Comparison of ENCODE assay signal across 1 cellular context in the genomic region with DNA sequence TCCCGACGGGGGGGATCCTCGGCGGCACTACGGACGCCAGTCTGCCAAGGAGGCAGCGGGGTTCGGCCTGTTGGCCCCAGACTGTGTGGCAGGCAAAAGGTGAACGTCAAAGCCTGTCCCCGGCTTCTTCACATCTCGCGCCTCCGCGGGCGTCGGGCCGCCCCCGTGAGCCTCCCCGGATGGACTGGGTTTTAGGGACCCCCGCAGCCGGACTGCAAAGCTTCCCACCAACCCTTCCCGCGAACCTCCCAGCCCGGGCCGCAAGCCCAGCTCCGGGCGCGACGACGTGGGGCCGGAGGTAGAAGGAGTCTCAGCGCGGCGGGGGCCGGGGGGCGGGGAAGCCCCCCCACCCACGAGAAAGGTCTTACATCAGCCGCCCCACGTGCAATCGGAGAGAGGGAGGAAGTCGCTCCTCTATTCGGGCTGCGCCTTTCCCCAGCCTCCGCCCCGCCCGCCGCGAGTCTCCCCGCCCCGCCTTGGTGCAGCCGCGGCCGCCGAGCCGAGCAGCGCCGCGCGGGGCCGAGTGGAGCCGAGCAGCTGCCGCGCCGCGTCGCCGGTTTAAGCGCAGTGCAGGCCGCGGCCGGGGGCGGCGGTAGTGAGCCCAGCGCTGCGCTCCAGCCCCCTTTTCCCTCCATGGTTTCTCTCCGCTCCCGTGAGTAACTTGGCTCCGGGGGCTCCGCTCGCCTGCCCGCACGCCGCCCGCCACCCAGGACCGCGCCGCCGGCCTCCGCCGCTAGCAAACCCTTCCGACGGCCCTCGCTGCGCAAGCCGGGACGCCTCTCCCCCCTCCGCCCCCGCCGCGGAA.
TF ChIP-seq lines count a peak whose summit lies in the region.

A gene (plus strand): TSS at position 623 of the 805 bp plus-strand sequence. CDS start 215 bp downstream, outside the sequence.

TF ChIP-seq in K562, 482 proteins besides CTCF, POLR2A, EP300 and RAD21 (continued from another document and continues in another):
- TF ChIP-seq TEAD4 (IDR thresholded peaks at IDR 0.05; ENCODE audit: low read length) (no peak; the same call in none of the 2 replicates), TEAD4 (CRISPR knock-in tag; IDR thresholded peaks at IDR 0.05; ENCODE audit: borderline replicate concordance) (peak; percentile 91), FOXP1 (CRISPR knock-in tag; IDR thresholded peaks at IDR 0.05) (peak; percentile 98), ZNF707 (CRISPR knock-in tag; conservative IDR thresholded peaks at IDR 0.05) (no peak), ELF4 (CRISPR knock-in tag; IDR thresholded peaks at IDR 0.05) (no peak), PTTG1 (tag; IDR thresholded peaks at IDR 0.05; ENCODE audit: low read depth) (no peak), NCOA6 (IDR thresholded peaks at IDR 0.05) (no peak), HCFC1 (IDR thresholded peaks at IDR 0.05; ENCODE audit: low read depth, low read length) (peak; percentile 45; the same call in 1 of the 2 replicates), HSF4 (CRISPR knock-in tag; IDR thresholded peaks at IDR 0.05; ENCODE audit: borderline replicate concordance) (no peak), CCAR2 (IDR thresholded peaks at IDR 0.05; ENCODE audit: low read depth, low read length) (no peak), KDM1A (IDR thresholded peaks at IDR 0.05) (no peak), ATF1 (CRISPR knock-in tag; IDR thresholded peaks at IDR 0.05) (no peak), ATF1 (tag; IDR thresholded peaks at IDR 0.05) (peak; percentile 76), MAFK (IDR thresholded peaks at IDR 0.05; ENCODE audit: low read length) (no peak), SAFB (IDR thresholded peaks at IDR 0.05; ENCODE audit: borderline replicate concordance, low read depth, low read length) (0 out of 2 replicates have a peak, but pooled peaks have one; percentile 14), ZNF165 (CRISPR knock-in tag; IDR thresholded peaks at IDR 0.05; ENCODE audit: borderline replicate concordance) (no peak), SREBF2 (CRISPR knock-in tag; IDR thresholded peaks at IDR 0.05) (no peak), ZNF324 (CRISPR knock-in tag; IDR thresholded peaks at IDR 0.05) (no peak), TCF3 (CRISPR knock-in tag; IDR thresholded peaks at IDR 0.05) (peak; percentile 11; the same call in 1 of the 2 replicates), ZNF316 (IDR thresholded peaks at IDR 0.05) (no peak), MCM5 (IDR thresholded peaks at IDR 0.05; ENCODE audit: low read depth) (no peak), ZSCAN32 (CRISPR knock-in tag; IDR thresholded peaks at IDR 0.05) (peak; percentile 91), NCOR1 (IDR thresholded peaks at IDR 0.05) (peak; percentile 61), MYNN (IDR thresholded peaks at IDR 0.05) (0 out of 2 replicates have a peak, but pooled peaks have one; percentile 21), MYNN (CRISPR knock-in tag; IDR thresholded peaks at IDR 0.05) (no peak), CHD2 (IDR thresholded peaks at IDR 0.05; ENCODE audit: low read depth, low read length) (peak; percentile 31; the same call in 1 of the 2 replicates), COPS2 (conservative IDR thresholded peaks at IDR 0.05) (no peak), TGIF2 (CRISPR knock-in tag; IDR thresholded peaks at IDR 0.05) (peak; percentile 93; the same call in 1 of the 2 replicates), MAFF (IDR thresholded peaks at IDR 0.05; ENCODE audit: low read length) (no peak), MAZ (CRISPR knock-in tag; conservative IDR thresholded peaks at IDR 0.05 in 1 of 2, IDR thresholded peaks at IDR 0.05 in 1 of 2) (peak; percentile 98), ZKSCAN3 (CRISPR knock-in tag; IDR thresholded peaks at IDR 0.05) (no peak), ZSCAN29 (IDR thresholded peaks at IDR 0.05) (no peak)
- TF ChIP-seq, protein P1, sequence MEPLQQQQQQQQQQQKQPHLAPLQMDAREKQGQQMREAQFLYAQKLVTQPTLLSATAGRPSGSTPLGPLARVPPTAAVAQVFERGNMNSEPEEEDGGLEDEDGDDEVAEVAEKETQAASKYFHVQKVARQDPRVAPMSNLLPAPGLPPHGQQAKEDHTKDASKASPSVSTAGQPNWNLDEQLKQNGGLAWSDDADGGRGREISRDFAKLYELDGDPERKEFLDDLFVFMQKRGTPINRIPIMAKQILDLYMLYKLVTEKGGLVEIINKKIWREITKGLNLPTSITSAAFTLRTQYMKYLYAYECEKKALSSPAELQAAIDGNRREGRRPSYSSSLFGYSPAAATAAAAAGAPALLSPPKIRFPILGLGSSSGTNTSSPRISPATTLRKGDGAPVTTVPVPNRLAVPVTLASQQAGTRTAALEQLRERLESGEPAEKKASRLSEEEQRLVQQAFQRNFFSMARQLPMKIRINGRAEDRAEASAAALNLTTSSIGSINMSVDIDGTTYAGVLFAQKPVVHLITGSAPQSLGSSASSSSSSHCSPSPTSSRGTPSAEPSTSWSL (CRISPR knock-in tag; IDR thresholded peaks at IDR 0.05; ENCODE audit: borderline replicate concordance): peak; percentile 51; the same call in 1 of the 2 replicates
- TF ChIP-seq, protein P2, sequence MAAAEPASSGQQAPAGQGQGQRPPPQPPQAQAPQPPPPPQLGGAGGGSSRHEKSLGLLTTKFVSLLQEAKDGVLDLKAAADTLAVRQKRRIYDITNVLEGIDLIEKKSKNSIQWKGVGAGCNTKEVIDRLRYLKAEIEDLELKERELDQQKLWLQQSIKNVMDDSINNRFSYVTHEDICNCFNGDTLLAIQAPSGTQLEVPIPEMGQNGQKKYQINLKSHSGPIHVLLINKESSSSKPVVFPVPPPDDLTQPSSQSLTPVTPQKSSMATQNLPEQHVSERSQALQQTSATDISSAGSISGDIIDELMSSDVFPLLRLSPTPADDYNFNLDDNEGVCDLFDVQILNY (CRISPR knock-in tag; IDR thresholded peaks at IDR 0.05): no peak; the same call in 1 of the 2 replicates
- TF ChIP-seq, protein P3, sequence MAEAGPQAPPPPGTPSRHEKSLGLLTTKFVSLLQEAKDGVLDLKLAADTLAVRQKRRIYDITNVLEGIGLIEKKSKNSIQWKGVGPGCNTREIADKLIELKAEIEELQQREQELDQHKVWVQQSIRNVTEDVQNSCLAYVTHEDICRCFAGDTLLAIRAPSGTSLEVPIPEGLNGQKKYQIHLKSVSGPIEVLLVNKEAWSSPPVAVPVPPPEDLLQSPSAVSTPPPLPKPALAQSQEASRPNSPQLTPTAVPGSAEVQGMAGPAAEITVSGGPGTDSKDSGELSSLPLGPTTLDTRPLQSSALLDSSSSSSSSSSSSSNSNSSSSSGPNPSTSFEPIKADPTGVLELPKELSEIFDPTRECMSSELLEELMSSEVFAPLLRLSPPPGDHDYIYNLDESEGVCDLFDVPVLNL (CRISPR knock-in tag; IDR thresholded peaks at IDR 0.05; ENCODE audit: low read depth): 0 out of 2 replicates have a peak, but pooled peaks have one; percentile 24
- TF ChIP-seq, protein P4, sequence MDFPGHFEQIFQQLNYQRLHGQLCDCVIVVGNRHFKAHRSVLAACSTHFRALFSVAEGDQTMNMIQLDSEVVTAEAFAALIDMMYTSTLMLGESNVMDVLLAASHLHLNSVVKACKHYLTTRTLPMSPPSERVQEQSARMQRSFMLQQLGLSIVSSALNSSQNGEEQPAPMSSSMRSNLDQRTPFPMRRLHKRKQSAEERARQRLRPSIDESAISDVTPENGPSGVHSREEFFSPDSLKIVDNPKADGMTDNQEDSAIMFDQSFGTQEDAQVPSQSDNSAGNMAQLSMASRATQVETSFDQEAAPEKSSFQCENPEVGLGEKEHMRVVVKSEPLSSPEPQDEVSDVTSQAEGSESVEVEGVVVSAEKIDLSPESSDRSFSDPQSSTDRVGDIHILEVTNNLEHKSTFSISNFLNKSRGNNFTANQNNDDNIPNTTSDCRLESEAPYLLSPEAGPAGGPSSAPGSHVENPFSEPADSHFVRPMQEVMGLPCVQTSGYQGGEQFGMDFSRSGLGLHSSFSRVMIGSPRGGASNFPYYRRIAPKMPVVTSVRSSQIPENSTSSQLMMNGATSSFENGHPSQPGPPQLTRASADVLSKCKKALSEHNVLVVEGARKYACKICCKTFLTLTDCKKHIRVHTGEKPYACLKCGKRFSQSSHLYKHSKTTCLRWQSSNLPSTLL (IDR thresholded peaks at IDR 0.05): no peak
- TF ChIP-seq, protein P5, sequence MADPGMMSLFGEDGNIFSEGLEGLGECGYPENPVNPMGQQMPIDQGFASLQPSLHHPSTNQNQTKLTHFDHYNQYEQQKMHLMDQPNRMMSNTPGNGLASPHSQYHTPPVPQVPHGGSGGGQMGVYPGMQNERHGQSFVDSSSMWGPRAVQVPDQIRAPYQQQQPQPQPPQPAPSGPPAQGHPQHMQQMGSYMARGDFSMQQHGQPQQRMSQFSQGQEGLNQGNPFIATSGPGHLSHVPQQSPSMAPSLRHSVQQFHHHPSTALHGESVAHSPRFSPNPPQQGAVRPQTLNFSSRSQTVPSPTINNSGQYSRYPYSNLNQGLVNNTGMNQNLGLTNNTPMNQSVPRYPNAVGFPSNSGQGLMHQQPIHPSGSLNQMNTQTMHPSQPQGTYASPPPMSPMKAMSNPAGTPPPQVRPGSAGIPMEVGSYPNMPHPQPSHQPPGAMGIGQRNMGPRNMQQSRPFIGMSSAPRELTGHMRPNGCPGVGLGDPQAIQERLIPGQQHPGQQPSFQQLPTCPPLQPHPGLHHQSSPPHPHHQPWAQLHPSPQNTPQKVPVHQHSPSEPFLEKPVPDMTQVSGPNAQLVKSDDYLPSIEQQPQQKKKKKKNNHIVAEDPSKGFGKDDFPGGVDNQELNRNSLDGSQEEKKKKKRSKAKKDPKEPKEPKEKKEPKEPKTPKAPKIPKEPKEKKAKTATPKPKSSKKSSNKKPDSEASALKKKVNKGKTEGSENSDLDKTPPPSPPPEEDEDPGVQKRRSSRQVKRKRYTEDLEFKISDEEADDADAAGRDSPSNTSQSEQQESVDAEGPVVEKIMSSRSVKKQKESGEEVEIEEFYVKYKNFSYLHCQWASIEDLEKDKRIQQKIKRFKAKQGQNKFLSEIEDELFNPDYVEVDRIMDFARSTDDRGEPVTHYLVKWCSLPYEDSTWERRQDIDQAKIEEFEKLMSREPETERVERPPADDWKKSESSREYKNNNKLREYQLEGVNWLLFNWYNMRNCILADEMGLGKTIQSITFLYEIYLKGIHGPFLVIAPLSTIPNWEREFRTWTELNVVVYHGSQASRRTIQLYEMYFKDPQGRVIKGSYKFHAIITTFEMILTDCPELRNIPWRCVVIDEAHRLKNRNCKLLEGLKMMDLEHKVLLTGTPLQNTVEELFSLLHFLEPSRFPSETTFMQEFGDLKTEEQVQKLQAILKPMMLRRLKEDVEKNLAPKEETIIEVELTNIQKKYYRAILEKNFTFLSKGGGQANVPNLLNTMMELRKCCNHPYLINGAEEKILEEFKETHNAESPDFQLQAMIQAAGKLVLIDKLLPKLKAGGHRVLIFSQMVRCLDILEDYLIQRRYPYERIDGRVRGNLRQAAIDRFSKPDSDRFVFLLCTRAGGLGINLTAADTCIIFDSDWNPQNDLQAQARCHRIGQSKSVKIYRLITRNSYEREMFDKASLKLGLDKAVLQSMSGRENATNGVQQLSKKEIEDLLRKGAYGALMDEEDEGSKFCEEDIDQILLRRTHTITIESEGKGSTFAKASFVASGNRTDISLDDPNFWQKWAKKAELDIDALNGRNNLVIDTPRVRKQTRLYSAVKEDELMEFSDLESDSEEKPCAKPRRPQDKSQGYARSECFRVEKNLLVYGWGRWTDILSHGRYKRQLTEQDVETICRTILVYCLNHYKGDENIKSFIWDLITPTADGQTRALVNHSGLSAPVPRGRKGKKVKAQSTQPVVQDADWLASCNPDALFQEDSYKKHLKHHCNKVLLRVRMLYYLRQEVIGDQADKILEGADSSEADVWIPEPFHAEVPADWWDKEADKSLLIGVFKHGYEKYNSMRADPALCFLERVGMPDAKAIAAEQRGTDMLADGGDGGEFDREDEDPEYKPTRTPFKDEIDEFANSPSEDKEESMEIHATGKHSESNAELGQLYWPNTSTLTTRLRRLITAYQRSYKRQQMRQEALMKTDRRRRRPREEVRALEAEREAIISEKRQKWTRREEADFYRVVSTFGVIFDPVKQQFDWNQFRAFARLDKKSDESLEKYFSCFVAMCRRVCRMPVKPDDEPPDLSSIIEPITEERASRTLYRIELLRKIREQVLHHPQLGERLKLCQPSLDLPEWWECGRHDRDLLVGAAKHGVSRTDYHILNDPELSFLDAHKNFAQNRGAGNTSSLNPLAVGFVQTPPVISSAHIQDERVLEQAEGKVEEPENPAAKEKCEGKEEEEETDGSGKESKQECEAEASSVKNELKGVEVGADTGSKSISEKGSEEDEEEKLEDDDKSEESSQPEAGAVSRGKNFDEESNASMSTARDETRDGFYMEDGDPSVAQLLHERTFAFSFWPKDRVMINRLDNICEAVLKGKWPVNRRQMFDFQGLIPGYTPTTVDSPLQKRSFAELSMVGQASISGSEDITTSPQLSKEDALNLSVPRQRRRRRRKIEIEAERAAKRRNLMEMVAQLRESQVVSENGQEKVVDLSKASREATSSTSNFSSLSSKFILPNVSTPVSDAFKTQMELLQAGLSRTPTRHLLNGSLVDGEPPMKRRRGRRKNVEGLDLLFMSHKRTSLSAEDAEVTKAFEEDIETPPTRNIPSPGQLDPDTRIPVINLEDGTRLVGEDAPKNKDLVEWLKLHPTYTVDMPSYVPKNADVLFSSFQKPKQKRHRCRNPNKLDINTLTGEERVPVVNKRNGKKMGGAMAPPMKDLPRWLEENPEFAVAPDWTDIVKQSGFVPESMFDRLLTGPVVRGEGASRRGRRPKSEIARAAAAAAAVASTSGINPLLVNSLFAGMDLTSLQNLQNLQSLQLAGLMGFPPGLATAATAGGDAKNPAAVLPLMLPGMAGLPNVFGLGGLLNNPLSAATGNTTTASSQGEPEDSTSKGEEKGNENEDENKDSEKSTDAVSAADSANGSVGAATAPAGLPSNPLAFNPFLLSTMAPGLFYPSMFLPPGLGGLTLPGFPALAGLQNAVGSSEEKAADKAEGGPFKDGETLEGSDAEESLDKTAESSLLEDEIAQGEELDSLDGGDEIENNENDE (IDR thresholded peaks at IDR 0.05; ENCODE audit: low read depth, low read length): no peak
- TF ChIP-seq, protein P6, sequence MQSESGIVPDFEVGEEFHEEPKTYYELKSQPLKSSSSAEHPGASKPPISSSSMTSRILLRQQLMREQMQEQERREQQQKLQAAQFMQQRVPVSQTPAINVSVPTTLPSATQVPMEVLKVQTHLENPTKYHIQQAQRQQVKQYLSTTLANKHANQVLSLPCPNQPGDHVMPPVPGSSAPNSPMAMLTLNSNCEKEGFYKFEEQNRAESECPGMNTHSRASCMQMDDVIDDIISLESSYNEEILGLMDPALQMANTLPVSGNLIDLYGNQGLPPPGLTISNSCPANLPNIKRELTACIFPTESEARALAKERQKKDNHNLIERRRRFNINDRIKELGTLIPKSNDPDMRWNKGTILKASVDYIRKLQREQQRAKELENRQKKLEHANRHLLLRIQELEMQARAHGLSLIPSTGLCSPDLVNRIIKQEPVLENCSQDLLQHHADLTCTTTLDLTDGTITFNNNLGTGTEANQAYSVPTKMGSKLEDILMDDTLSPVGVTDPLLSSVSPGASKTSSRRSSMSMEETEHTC (IDR thresholded peaks at IDR 0.05): 0 out of 2 replicates have a peak, but pooled peaks have one; percentile 38
